28 cellular contexts compared by ENCODE assay signal in the genomic region with DNA sequence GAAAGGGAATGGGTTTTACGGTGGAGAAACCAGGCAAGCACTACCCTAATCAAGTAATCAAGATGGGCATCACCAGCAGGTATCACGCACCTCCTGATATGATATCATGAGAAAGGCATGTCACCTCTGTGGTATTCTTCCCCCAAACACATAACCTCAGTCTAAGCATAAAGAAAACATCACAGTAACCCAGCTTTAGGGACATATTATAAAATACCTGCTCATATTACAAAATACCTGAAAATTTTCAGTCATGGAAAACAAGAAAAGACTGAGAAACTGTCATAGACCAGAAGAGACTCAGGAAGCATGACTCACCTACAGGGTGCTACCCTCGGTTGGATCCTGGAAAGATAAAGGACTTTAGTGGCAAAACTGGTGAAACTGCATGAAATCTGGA. TPM values are rescaled to one million over a fixed set of nuclear protein-coding genes. Genes with fewer than 3 reads are reported as not detected.
DNase-seq lines count a peak whose midpoint lies in the region; ATAC-seq, FAIRE-seq and TF ChIP-seq lines count a peak whose summit lies in the region.
"Had no signal": no experiment of that assay in that cellular context is flagged by ENCODE, and none has a peak within 500 bp of the region (broad histone marks: within the 10 kb centered on the region; RNA-seq: fewer than 3 reads in every experiment).

No MANE protein-coding gene starts in this region.

- no peak for TF ChIP-seq EP300 in SK-N-SH (IDR thresholded peaks at IDR 0.05; ENCODE audit: borderline replicate concordance in 1 of 2, low read depth in 1 of 2, low read length in 1 of 2)

- FAIRE-seq in endothelial cell of umbilical vein (lab: Jason Lieb, UNC) = no peak

- no peaks in the 10 kb centered on the region for H3F3A ChIP-seq in SK-N-SH (replicated peaks; ENCODE audit: insufficient read depth)

- no peak overlapping the region for H3K4me3 ChIP-seq in breast epithelium
- H3K4me3 ChIP-seq in SK-N-SH (ENCODE audit: low read depth in 2 of 2, low read length in 1 of 2) = no peak overlapping the region
- H3K4me3 ChIP-seq in endothelial cell of umbilical vein (replicated peaks in 1 of 3; ENCODE audit: insufficient read depth in 1 of 3, low read depth in 1 of 3, low read length in 3 of 3) = no peak overlapping the region
- no peak overlapping the region for H3K4me3 ChIP-seq in foreskin fibroblast (ENCODE audit: low read depth in 1 of 2, low read length in 2 of 2)
- H3K4me3 ChIP-seq: dorsolateral prefrontal cortex, smooth muscle cell, tibial artery had no signal

- no peaks in the 10 kb centered on the region for H3K9me3 ChIP-seq in breast epithelium
- no peaks in the 10 kb centered on the region for H3K9me3 ChIP-seq in SK-N-SH
- no peaks in the 10 kb centered on the region for H3K9me3 ChIP-seq in endothelial cell of umbilical vein (replicated peaks; ENCODE audit: control insufficient read depth, insufficient read depth, low read length)
- no peaks in the 10 kb centered on the region for H3K9me3 ChIP-seq in T-helper 17 cell (ENCODE audit: control insufficient read depth, low read length, poor library complexity, severe bottlenecking)
- H3K9me3 ChIP-seq: BE2C, tibial artery had no signal

- POLR2A ChIA-PET in MCF 10A (lab: Yijun Ruan, JAX) = interaction anchor here (0.6 to 0.7 kb wide), 2 partner anchors 18 to 39 kb away, joined by 3 read pairs; no protein-coding TSS in a partner anchor
- POLR2A ChIA-PET in SK-N-SH (lab: Yijun Ruan, JAX) = interaction anchor here (0.9 kb wide), 1 partner anchor 18 kb away, joined by 3 read pairs; no protein-coding TSS in a partner anchor
- POLR2A ChIA-PET in endothelial cell of umbilical vein (lab: Charles Lee) = interaction anchor here (0.6 kb wide), 2 partner anchors 64 to 124 kb away, joined by 3 read pairs; no protein-coding TSS in a partner anchor

- no peak overlapping the region for H3K27ac ChIP-seq in breast epithelium
- H3K27ac ChIP-seq in SK-N-SH (ENCODE audit: low read depth in 2 of 2, low read length in 1 of 2) = no peak overlapping the region
- H3K27ac ChIP-seq in endothelial cell of umbilical vein (ENCODE audit: insufficient read depth, low read depth, low read length) = no peak overlapping the region
- H3K27ac ChIP-seq: dorsolateral prefrontal cortex, tibial artery had no signal

- DNase-seq in MCF 10A (ENCODE audit: unreplicated experiment) (peak; percentile 20), breast epithelium (ENCODE audit: low spot score in 2 of 2) (no peak), SK-N-SH (no peak), endothelial cell of umbilical vein (ENCODE audit: low read depth, low spot score) (no peak), foreskin fibroblast (no peak), DMS79 treated with DMSO at 0.1 percent for 48 hours (lab: John Stamatoyannopoulos, UW) (no peak), NCI-H2196 (lab: John Stamatoyannopoulos, UW; ENCODE audit: unreplicated experiment) (no peak), T-helper 17 cell (no peak)
- DNase-seq: 8988T; activated CD4-positive, CD25-positive, alpha-beta regulatory T cell treated with anti-CD3 and anti-CD28 coated beads, Interleukin-2, amount 50 U/mL, for 72 hours; activated CD8-positive, alpha-beta T cell treated with anti-CD3 and anti-CD28 coated beads, Interleukin-2, amount 10 ng/mL, durations not matched to agents 7 days and 5 days; activated naive CD4-positive, alpha-beta T cell treated with anti-CD3 and anti-CD28 coated beads for 36 hours; activated T-cell treated with anti-CD3 and anti-CD28 coated beads, Interleukin-2, amount 50 U/mL, for 24 hours; BE2C; dorsolateral prefrontal cortex; GOT3; naive B cell; NCI-H1417 treated with DMSO at 0.1 percent for 48 hours; NCI-H510A; NK-92 treated with Interleukin-12 subunit alpha and Interleukin-12 subunit beta, amount 100 ng/mL, for 24 hours; retina; RPMI8226; stimulated activated CD4-positive, alpha-beta T cell treated with anti-CD3 and anti-CD28 coated beads, Interleukin-2, amount 100 ng/mL, for 48 hours; stimulated activated naive CD4-positive, alpha-beta T cell; tibial artery had no signal

- TF ChIP-seq POLR2A in breast epithelium (IDR thresholded peaks at IDR 0.05) (no peak), endothelial cell of umbilical vein (IDR thresholded peaks at IDR 0.05; ENCODE audit: low read depth, low read length) (no peak)

- H3K4me1 ChIP-seq in breast epithelium (no peaks in the 10 kb centered on the region), SK-N-SH (ENCODE audit: control insufficient read depth in 1 of 2, insufficient read depth in 2 of 2, low read depth in 1 of 2, low read length in 1 of 2) (no peaks in the 10 kb centered on the region), endothelial cell of umbilical vein (ENCODE audit: control insufficient read depth, extremely low read depth, insufficient read depth, low read length) (peaks cover 4% of the 10 kb centered on the region)
- H3K4me1 ChIP-seq: BE2C, tibial artery had no signal

- no TSS peak for BruUV-seq in MCF 10A (replicated peaks; lab: Mats Ljungman, UMichigan)
- BruUV-seq in endothelial cell of umbilical vein (replicated peaks; lab: Mats Ljungman, UMichigan) = no TSS peak

- no peaks in the 10 kb centered on the region for H3K79me2 ChIP-seq in SK-N-SH (ENCODE audit: insufficient read depth)
- H3K79me2 ChIP-seq in endothelial cell of umbilical vein (ENCODE audit: control insufficient read depth, insufficient read depth, low read length) = no peaks in the 10 kb centered on the region

- H3K4me1 Mint-ChIP-seq in MCF 10A (ENCODE audit: insufficient read depth, unreplicated experiment) (peaks cover 4% of the 10 kb centered on the region), T-helper 17 cell (no peaks in the 10 kb centered on the region)
- H3K4me1 Mint-ChIP-seq: central memory CD8-positive, alpha-beta T cell; memory B cell; naive B cell had no signal

- H3K36me3 ChIP-seq in breast epithelium = no peaks in the 10 kb centered on the region
- no peaks in the 10 kb centered on the region for H3K36me3 ChIP-seq in SK-N-SH (replicated peaks in 1 of 2; ENCODE audit: control insufficient read depth in 1 of 2, insufficient read depth in 2 of 2, low read length in 1 of 2)
- H3K36me3 ChIP-seq in endothelial cell of umbilical vein (ENCODE audit: control insufficient read depth in 2 of 2, extremely low read depth in 1 of 2, insufficient read depth in 2 of 2, low read length in 2 of 2) = no peaks in the 10 kb centered on the region
- H3K36me3 ChIP-seq: BE2C, tibial artery had no signal

- dilution Hi-C loops in endothelial cell of umbilical vein (cut with MboI; ENCODE audit: extremely low pct_ligation_motif_present, low sequenced_read_pairs) = no loop called here

- H3K27ac Mint-ChIP-seq in MCF 10A (ENCODE audit: low read depth, unreplicated experiment) (no peak overlapping the region), T-helper 17 cell (no peak overlapping the region)
- H3K27ac Mint-ChIP-seq: activated CD8-positive, alpha-beta T cell treated with anti-CD3 and anti-CD28 coated beads, Interleukin-2, amount 10 ng/mL, durations not matched to agents 7 days and 5 days; activated naive CD4-positive, alpha-beta T cell treated with anti-CD3 and anti-CD28 coated beads for 36 hours; activated T-cell treated with anti-CD3 and anti-CD28 coated beads, Interleukin-2, amount 50 U/mL, for 24 hours; memory B cell; naive B cell had no signal

- peaks cover 5% of the 10 kb centered on the region for H3K9me3 Mint-ChIP-seq in MCF 10A (ENCODE audit: unreplicated experiment)
- H3K9me3 Mint-ChIP-seq: activated naive CD4-positive, alpha-beta T cell treated with anti-CD3 and anti-CD28 coated beads for 36 hours; activated T-cell treated with anti-CD3 and anti-CD28 coated beads, Interleukin-2, amount 50 U/mL, for 24 hours; central memory CD8-positive, alpha-beta T cell; memory B cell had no signal

- H3K9ac ChIP-seq in SK-N-SH (no peak overlapping the region), endothelial cell of umbilical vein (replicated peaks; ENCODE audit: extremely low read depth, insufficient read depth, low read length) (no peak overlapping the region)

- H3K36me3 Mint-ChIP-seq in MCF 10A (ENCODE audit: insufficient read depth, unreplicated experiment) = no peaks in the 10 kb centered on the region
- peaks cover 7% of the 10 kb centered on the region for H3K36me3 Mint-ChIP-seq in T-helper 17 cell (ENCODE audit: low read depth)
- H3K36me3 Mint-ChIP-seq: memory B cell, naive B cell had no signal

- 34% methylated on average over 3 of the region's 3 CpGs for WGBS in SK-N-SH (ENCODE audit: low lambda C conversion rate)

- CTCF ChIA-PET in MCF 10A (lab: Yijun Ruan, JAX) (interaction anchor here (1.5 kb wide), 1 partner anchor 14 kb away, joined by 3 read pairs; no protein-coding TSS in a partner anchor), SK-N-SH (lab: Yijun Ruan, JAX) (interaction anchor here (1.5 kb wide), 1 partner anchor 10 kb away, joined by 6 read pairs; a partner anchor contains a TSS), endothelial cell of umbilical vein (lab: Charles Lee) (interaction anchor here (0.8 to 1.4 kb wide), 2 partner anchors 10 to 25 kb away, joined by 3 read pairs; a partner anchor contains a TSS)

- H3K4me3 Mint-ChIP-seq in MCF 10A (ENCODE audit: unreplicated experiment) (no peak overlapping the region), T-helper 17 cell (no peak overlapping the region)
- H3K4me3 Mint-ChIP-seq: activated CD8-positive, alpha-beta T cell treated with anti-CD3 and anti-CD28 coated beads, Interleukin-2, amount 10 ng/mL, durations not matched to agents 7 days and 5 days; activated naive CD4-positive, alpha-beta T cell treated with anti-CD3 and anti-CD28 coated beads for 36 hours; activated T-cell treated with anti-CD3 and anti-CD28 coated beads, Interleukin-2, amount 50 U/mL, for 24 hours; central memory CD8-positive, alpha-beta T cell; memory B cell; naive B cell had no signal

- TF ChIP-seq RAD21 in SK-N-SH (IDR thresholded peaks at IDR 0.05; ENCODE audit: low read length) = no peak

- ATAC-seq in T-helper 17 cell = no peak
- ATAC-seq: activated CD8-positive, alpha-beta T cell treated with anti-CD3 and anti-CD28 coated beads, Interleukin-2, amount 10 ng/mL, durations not matched to agents 7 days and 5 days had no signal

- H4K20me1 ChIP-seq in SK-N-SH (ENCODE audit: insufficient read depth) (no peaks in the 10 kb centered on the region), endothelial cell of umbilical vein (replicated peaks; ENCODE audit: control insufficient read depth, extremely low read depth, insufficient read depth, low read length) (no peaks in the 10 kb centered on the region)

- TF ChIP-seq CTCF in MCF 10A (IDR thresholded peaks at IDR 0.05; ENCODE audit: unreplicated experiment) (no peak), breast epithelium (IDR thresholded peaks at IDR 0.05) (no peak), SK-N-SH (IDR thresholded peaks at IDR 0.05) (no peak), endothelial cell of umbilical vein (IDR thresholded peaks at IDR 0.05; ENCODE audit: extremely low read depth in 1 of 2, insufficient read depth in 1 of 2, low read depth in 1 of 2, low read length in 2 of 2) (no peak), foreskin fibroblast (IDR thresholded peaks at IDR 0.05; ENCODE audit: low read depth, low read length) (no peak)

- H3K9me1 ChIP-seq in endothelial cell of umbilical vein (replicated peaks; ENCODE audit: control insufficient read depth, extremely low read depth, insufficient read depth, low read length) = no peaks in the 10 kb centered on the region

- H3K27me3 Mint-ChIP-seq in MCF 10A (ENCODE audit: insufficient read depth, unreplicated experiment) (no peaks in the 10 kb centered on the region), T-helper 17 cell (peaks cover 48% of the 10 kb centered on the region)

- intact Hi-C loops in MCF 10A (cut with micrococcal nuclease) (no loop called here), breast epithelium (cut with DNase I; ENCODE audit: low total_unique reads) (no loop called here), endothelial cell of umbilical vein (cut with micrococcal nuclease) (no loop called here)

- H2AFZ ChIP-seq in SK-N-SH (ENCODE audit: low read depth) (no peak overlapping the region), endothelial cell of umbilical vein (ENCODE audit: low read depth, low read length) (no peak overlapping the region)

- H3K27me3 ChIP-seq in breast epithelium (no peaks in the 10 kb centered on the region), SK-N-SH (ENCODE audit: insufficient read depth) (no peaks in the 10 kb centered on the region), endothelial cell of umbilical vein (ENCODE audit: control insufficient read depth in 2 of 2, insufficient read depth in 2 of 2, low read length in 2 of 2) (no peaks in the 10 kb centered on the region)
- H3K27me3 ChIP-seq: BE2C, dorsolateral prefrontal cortex had no signal

- no peak overlapping the region for H3K4me2 ChIP-seq in SK-N-SH
- peak overlapping the region; percentile 25 for H3K4me2 ChIP-seq in endothelial cell of umbilical vein (ENCODE audit: insufficient read depth, low read length)
- H3K4me2 ChIP-seq: smooth muscle cell had no signal

- H3K9me2 ChIP-seq in SK-N-SH = no peaks in the 10 kb centered on the region

RNA-seq across cellular contexts. Expression of a gene that starts 30.5 kb away (rescaled TPM):
- total RNA-seq in MCF 10A (2022) = not detected in 2 replicates
- 1 to 10 TPM in 2 of 3 donors, not detected in 1; 1.8 to 3.9 TPM for total RNA-seq in breast epithelium
- polyA plus RNA-seq in SK-N-SH (2012; rRNA removed) = 0.18 and 0.67 TPM in 2 replicates
- polyA plus RNA-seq in SK-N-SH (2012; cell fraction: cytosol; rRNA removed) = 0.12 and 0.17 TPM in 2 replicates
- 1.4 and 1.5 TPM in 2 replicates for polyA plus RNA-seq in SK-N-SH (2012; cell fraction: nucleus; rRNA removed)
- 0.27 and 1.2 TPM in 2 replicates for total RNA-seq in endothelial cell of umbilical vein
- 0.33 and 0.52 TPM in 2 replicates for polyA plus RNA-seq in endothelial cell of umbilical vein
- 0.25 and 0.48 TPM in 2 replicates for polyA plus RNA-seq in endothelial cell of umbilical vein (2011; cell fraction: cytosol; rRNA removed)
- 4.2 and 5.4 TPM in 2 replicates for polyA plus RNA-seq in endothelial cell of umbilical vein (2011; cell fraction: nucleus; rRNA removed)
- 1.4 and 4.3 TPM in 2 replicates for polyA plus RNA-seq in endothelial cell of umbilical vein (2012)
- polyA minus RNA-seq in endothelial cell of umbilical vein = 2.3 TPM in 1 of 2 replicates, not detected in the other
- not detected for polyA minus RNA-seq in endothelial cell of umbilical vein (2011; cell fraction: cytosol; rRNA and poly(A)+ RNA removed)
- 0.87 and 1.9 TPM in 2 replicates for polyA minus RNA-seq in endothelial cell of umbilical vein (2011; cell fraction: nucleus; rRNA and poly(A)+ RNA removed)
- not detected for total RNA-seq in T-helper 17 cell
- total RNA-seq: activated CD8-positive, alpha-beta T cell treated with anti-CD3 and anti-CD28 coated beads, Interleukin-2, amount 10 ng/mL, durations not matched to agents 7 days and 5 days; activated naive CD4-positive, alpha-beta T cell treated with anti-CD3 and anti-CD28 coated beads for 36 hours; smooth muscle cell had no signal

RNA-seq across cellular contexts. Expression of a gene that starts 32.2 kb away (rescaled TPM):
- total RNA-seq in MCF 10A (2022) = 0.79 and 1.1 TPM in 2 replicates
- 10 to 100 TPM; 12.4 to 57.7 (median 57.3) TPM for total RNA-seq in breast epithelium
- polyA plus RNA-seq in SK-N-SH (2012; rRNA removed) = 26.5 and 27.0 TPM in 2 replicates
- 18.9 and 29.5 TPM in 2 replicates for polyA plus RNA-seq in SK-N-SH (2012; cell fraction: cytosol; rRNA removed)
- 23.1 and 23.8 TPM in 2 replicates for polyA plus RNA-seq in SK-N-SH (2012; cell fraction: nucleus; rRNA removed)
- total RNA-seq in endothelial cell of umbilical vein = 15.5 and 20.0 TPM in 2 replicates
- polyA plus RNA-seq in endothelial cell of umbilical vein = 19.0 and 22.3 TPM in 2 replicates
- 15.5 and 16.2 TPM in 2 replicates for polyA plus RNA-seq in endothelial cell of umbilical vein (2011; cell fraction: cytosol; rRNA removed)
- polyA plus RNA-seq in endothelial cell of umbilical vein (2011; cell fraction: nucleus; rRNA removed) = 11.0 and 11.8 TPM in 2 replicates
- polyA plus RNA-seq in endothelial cell of umbilical vein (2012) = 23.8 and 31.3 TPM in 2 replicates
- 11.0 and 12.5 TPM in 2 replicates for polyA minus RNA-seq in endothelial cell of umbilical vein
- polyA minus RNA-seq in endothelial cell of umbilical vein (2011; cell fraction: cytosol; rRNA and poly(A)+ RNA removed) = not detected
- 1.6 and 1.7 TPM in 2 replicates for polyA minus RNA-seq in endothelial cell of umbilical vein (2011; cell fraction: nucleus; rRNA and poly(A)+ RNA removed)
- not detected for total RNA-seq in T-helper 17 cell
- total RNA-seq: activated CD8-positive, alpha-beta T cell treated with anti-CD3 and anti-CD28 coated beads, Interleukin-2, amount 10 ng/mL, durations not matched to agents 7 days and 5 days; activated naive CD4-positive, alpha-beta T cell treated with anti-CD3 and anti-CD28 coated beads for 36 hours had no signal

RNA-seq across cellular contexts. Expression of a gene that starts 37.6 kb away (rescaled TPM):
- total RNA-seq in MCF 10A (2022) = 20.6 and 22.3 TPM in 2 replicates
- total RNA-seq in breast epithelium = 10 to 100 TPM; 28.2 to 51.5 (median 32.1) TPM
- 28.2 and 31.3 TPM in 2 replicates for polyA plus RNA-seq in SK-N-SH (2012; rRNA removed)
- polyA plus RNA-seq in SK-N-SH (2012; cell fraction: cytosol; rRNA removed) = 9.6 and 15.7 TPM in 2 replicates
- polyA plus RNA-seq in SK-N-SH (2012; cell fraction: nucleus; rRNA removed) = 112 and 120 TPM in 2 replicates
- 34.1 and 35.6 TPM in 2 replicates for total RNA-seq in endothelial cell of umbilical vein
- 25.8 and 29.4 TPM in 2 replicates for polyA plus RNA-seq in endothelial cell of umbilical vein
- polyA plus RNA-seq in endothelial cell of umbilical vein (2011; cell fraction: cytosol; rRNA removed) = 17.4 and 18.0 TPM in 2 replicates
- polyA plus RNA-seq in endothelial cell of umbilical vein (2011; cell fraction: nucleus; rRNA removed) = 113 and 127 TPM in 2 replicates
- 23.3 and 26.1 TPM in 2 replicates for polyA plus RNA-seq in endothelial cell of umbilical vein (2012)
- polyA minus RNA-seq in endothelial cell of umbilical vein = 58.8 and 66.6 TPM in 2 replicates
- polyA minus RNA-seq in endothelial cell of umbilical vein (2011; cell fraction: cytosol; rRNA and poly(A)+ RNA removed) = 14.0 TPM
- 43.6 and 72.1 TPM in 2 replicates for polyA minus RNA-seq in endothelial cell of umbilical vein (2011; cell fraction: nucleus; rRNA and poly(A)+ RNA removed)
- total RNA-seq in T-helper 17 cell = 10 to 100 TPM in 1 of 2 donors, 1 to 10 TPM in 1; 7.2 to 14.1 TPM

RNA-seq across cellular contexts. Expression of a gene that starts 55.7 kb away (rescaled TPM):
- total RNA-seq in MCF 10A (2022) = 19.9 and 25.5 TPM in 2 replicates
- total RNA-seq in breast epithelium = 10 to 100 TPM; 28.8 to 42.7 (median 39.7) TPM
- polyA plus RNA-seq in SK-N-SH (2012; rRNA removed) = 22.3 and 36.5 TPM in 2 replicates
- 26.9 and 29.5 TPM in 2 replicates for polyA plus RNA-seq in SK-N-SH (2012; cell fraction: cytosol; rRNA removed)
- 87.7 and 112 TPM in 2 replicates for polyA plus RNA-seq in SK-N-SH (2012; cell fraction: nucleus; rRNA removed)
- 28.0 and 37.0 TPM in 2 replicates for total RNA-seq in endothelial cell of umbilical vein
- 13.1 and 17.8 TPM in 2 replicates for polyA plus RNA-seq in endothelial cell of umbilical vein
- 22.7 and 22.9 TPM in 2 replicates for polyA plus RNA-seq in endothelial cell of umbilical vein (2011; cell fraction: cytosol; rRNA removed)
- 59.1 and 84.1 TPM in 2 replicates for polyA plus RNA-seq in endothelial cell of umbilical vein (2011; cell fraction: nucleus; rRNA removed)
- polyA plus RNA-seq in endothelial cell of umbilical vein (2012) = 31.8 and 38.2 TPM in 2 replicates
- 32.9 and 41.3 TPM in 2 replicates for polyA minus RNA-seq in endothelial cell of umbilical vein
- 5.6 TPM for polyA minus RNA-seq in endothelial cell of umbilical vein (2011; cell fraction: cytosol; rRNA and poly(A)+ RNA removed)
- 15.8 and 33.9 TPM in 2 replicates for polyA minus RNA-seq in endothelial cell of umbilical vein (2011; cell fraction: nucleus; rRNA and poly(A)+ RNA removed)
- total RNA-seq in T-helper 17 cell = 10 to 100 TPM; 26.4 to 28.7 TPM
